ENCODE assay signal across 9 cellular contexts in genomic region chr7:130994378-130995115, GRCh38.
A peak's percentile ranks its signal among the peaks of the same experiment; 100 is the strongest.
DNase-seq lines count a peak whose midpoint lies in the region; ATAC-seq and TF ChIP-seq lines count a peak whose summit lies in the region.
"Had no signal": no experiment of that assay in that cellular context is flagged by ENCODE, and none has a peak within 500 bp of the region (broad histone marks: within the 10 kb centered on the region; RNA-seq: fewer than 3 reads in every experiment).

No MANE protein-coding gene starts in this region.

- no peak for TF ChIP-seq CTCF in MCF 10A (IDR thresholded peaks at IDR 0.05; ENCODE audit: unreplicated experiment)
- no peak for TF ChIP-seq CTCF in lung (IDR thresholded peaks at IDR 0.05; ENCODE audit: control extremely low read depth, extremely low read depth)
- TF ChIP-seq CTCF in suprapubic skin (IDR thresholded peaks at IDR 0.05): no peak

- no peak for TF ChIP-seq EP300 in suprapubic skin (IDR thresholded peaks at IDR 0.05)

- POLR2A ChIA-PET in MCF 10A (lab: Yijun Ruan, JAX): interaction anchor here (0.6 to 5.4 kb wide), 27 partner anchors 8 to 448 kb away, joined by 3 to 65 read pairs (median 9); no protein-coding TSS in a partner anchor

- H3K9me3 ChIP-seq in lung (ENCODE audit: control insufficient read depth in 2 of 2, insufficient read depth in 1 of 2, low read length in 1 of 2) (no peaks in the 10 kb centered on the region), suprapubic skin (no peaks in the 10 kb centered on the region)

- H3K4me1 ChIP-seq in lung (ENCODE audit: control insufficient read depth in 2 of 2, insufficient read depth in 2 of 2, low read length in 2 of 2) (peaks cover 19 to 23% of the 10 kb centered on the region in 2 donors), suprapubic skin (peaks cover 94% of the 10 kb centered on the region)

- H3K4me3 ChIP-seq in lung: no peak overlapping the region
- H3K4me3 ChIP-seq in suprapubic skin: peak overlapping the region; percentile 8

- BruUV-seq in MCF 10A (replicated peaks; lab: Mats Ljungman, UMichigan): no TSS peak

- H3K27ac Mint-ChIP-seq in T-helper 2 cell treated with Interferon-gamma antibody and Interleukin-4, amounts not matched to agents 5 μg/mL and 100 μg/mL, for 36 hours: peak overlapping the region; percentile 74
- peak overlapping the region; percentile 96 for H3K27ac Mint-ChIP-seq in MCF 10A (ENCODE audit: low read depth, unreplicated experiment)

- CTCF ChIA-PET in MCF 10A (lab: Yijun Ruan, JAX): interaction anchor here (0.6 to 6.1 kb wide), 14 partner anchors 8 to 108 kb away, joined by 3 to 51 read pairs (median 8); no protein-coding TSS in a partner anchor

- H3K27me3 Mint-ChIP-seq in T-helper 2 cell treated with Interferon-gamma antibody and Interleukin-4, amounts not matched to agents 5 μg/mL and 100 μg/mL, for 36 hours (ENCODE audit: low read depth): no peaks in the 10 kb centered on the region
- H3K27me3 Mint-ChIP-seq in MCF 10A (ENCODE audit: insufficient read depth, unreplicated experiment): no peaks in the 10 kb centered on the region

- peak overlapping the region; percentile 11 to 72 for H3K27ac ChIP-seq in lung (ENCODE audit: low read depth in 1 of 2, low read length in 1 of 2)
- peak overlapping the region; percentile 92 for H3K27ac ChIP-seq in suprapubic skin

- ATAC-seq in lung (ENCODE audit: insufficient read depth, low FRiP score) (peak; percentile 61), SK-N-SH treated with all-trans-retinoic acid at 6 μM for 48 hours (no peak)

- intact Hi-C loops in MCF 10A (cut with micrococcal nuclease): loop anchor here (5.0 kb wide), 1 partner anchor 48 kb away; no protein-coding TSS in a partner anchor

- peak overlapping the region; percentile 52 for H3K4me3 Mint-ChIP-seq in T-helper 2 cell treated with Interferon-gamma antibody and Interleukin-4, amounts not matched to agents 5 μg/mL and 100 μg/mL, for 36 hours
- H3K4me3 Mint-ChIP-seq in MCF 10A (ENCODE audit: unreplicated experiment): peak overlapping the region; percentile 59

- DNase-seq in T-helper 2 cell treated with Interferon-gamma antibody and Interleukin-4, amounts not matched to agents 5 μg/mL and 100 μg/mL, for 36 hours (ENCODE audit: low spot score): no peak
- DNase-seq in T-helper 2 cell (no peak), MCF 10A (ENCODE audit: unreplicated experiment) (peak; percentile 86), lung (ENCODE audit: low spot score) (no peak), suprapubic skin (ENCODE audit: low spot score in 2 of 2) (no peak), NCI-H187 treated with DMSO at 0.1 percent for 48 hours (lab: John Stamatoyannopoulos, UW) (no peak)
- DNase-seq in stimulated activated CD8-positive, alpha-beta memory T cell treated with anti-CD3 and anti-CD28 coated beads, Interleukin-4, amount 100 ng/mL, for 48 hours: no peak
- DNase-seq: 8988T had no signal

- H3K9me3 Mint-ChIP-seq in T-helper 2 cell treated with Interferon-gamma antibody and Interleukin-4, amounts not matched to agents 5 μg/mL and 100 μg/mL, for 36 hours: no peaks in the 10 kb centered on the region
- H3K9me3 Mint-ChIP-seq in MCF 10A (ENCODE audit: unreplicated experiment): no peaks in the 10 kb centered on the region

- H3K4me1 Mint-ChIP-seq in T-helper 2 cell treated with Interferon-gamma antibody and Interleukin-4, amounts not matched to agents 5 μg/mL and 100 μg/mL, for 36 hours (ENCODE audit: low read depth): peaks cover 68% of the 10 kb centered on the region
- peaks cover 67% of the 10 kb centered on the region for H3K4me1 Mint-ChIP-seq in MCF 10A (ENCODE audit: insufficient read depth, unreplicated experiment)

- peaks cover 15% of the 10 kb centered on the region for H3K36me3 Mint-ChIP-seq in T-helper 2 cell treated with Interferon-gamma antibody and Interleukin-4, amounts not matched to agents 5 μg/mL and 100 μg/mL, for 36 hours (ENCODE audit: low read depth)
- peaks cover 40% of the 10 kb centered on the region for H3K36me3 Mint-ChIP-seq in MCF 10A (ENCODE audit: insufficient read depth, unreplicated experiment)

- no peak for TF ChIP-seq POLR2A in suprapubic skin (IDR thresholded peaks at IDR 0.05)

- 57 to 81% methylated on average over 13 of the region's 13 CpGs for WGBS in lung, 2 donors
- whole genome bisulfite sequencing in suprapubic skin: 32% methylated on average over 13 of the region's 13 CpGs

- no peaks in the 10 kb centered on the region for H3K27me3 ChIP-seq in lung (ENCODE audit: control insufficient read depth, insufficient read depth)
- no peaks in the 10 kb centered on the region for H3K27me3 ChIP-seq in suprapubic skin

- no peaks in the 10 kb centered on the region for H3K36me3 ChIP-seq in lung (ENCODE audit: control insufficient read depth in 2 of 2, insufficient read depth in 2 of 2, low read length in 2 of 2)
- H3K36me3 ChIP-seq in suprapubic skin: no peaks in the 10 kb centered on the region

TF ChIP-seq in SK-N-SH treated with all-trans-retinoic acid at 6 μM for 48 hours, 23 proteins besides CTCF, POLR2A, EP300 and RAD21:
- TF ChIP-seq PATZ1 (CRISPR knock-in tag; IDR thresholded peaks at IDR 0.05; ENCODE audit: borderline replicate concordance): no peak
